8 cellular contexts compared by ENCODE assay signal in the genomic region with DNA sequence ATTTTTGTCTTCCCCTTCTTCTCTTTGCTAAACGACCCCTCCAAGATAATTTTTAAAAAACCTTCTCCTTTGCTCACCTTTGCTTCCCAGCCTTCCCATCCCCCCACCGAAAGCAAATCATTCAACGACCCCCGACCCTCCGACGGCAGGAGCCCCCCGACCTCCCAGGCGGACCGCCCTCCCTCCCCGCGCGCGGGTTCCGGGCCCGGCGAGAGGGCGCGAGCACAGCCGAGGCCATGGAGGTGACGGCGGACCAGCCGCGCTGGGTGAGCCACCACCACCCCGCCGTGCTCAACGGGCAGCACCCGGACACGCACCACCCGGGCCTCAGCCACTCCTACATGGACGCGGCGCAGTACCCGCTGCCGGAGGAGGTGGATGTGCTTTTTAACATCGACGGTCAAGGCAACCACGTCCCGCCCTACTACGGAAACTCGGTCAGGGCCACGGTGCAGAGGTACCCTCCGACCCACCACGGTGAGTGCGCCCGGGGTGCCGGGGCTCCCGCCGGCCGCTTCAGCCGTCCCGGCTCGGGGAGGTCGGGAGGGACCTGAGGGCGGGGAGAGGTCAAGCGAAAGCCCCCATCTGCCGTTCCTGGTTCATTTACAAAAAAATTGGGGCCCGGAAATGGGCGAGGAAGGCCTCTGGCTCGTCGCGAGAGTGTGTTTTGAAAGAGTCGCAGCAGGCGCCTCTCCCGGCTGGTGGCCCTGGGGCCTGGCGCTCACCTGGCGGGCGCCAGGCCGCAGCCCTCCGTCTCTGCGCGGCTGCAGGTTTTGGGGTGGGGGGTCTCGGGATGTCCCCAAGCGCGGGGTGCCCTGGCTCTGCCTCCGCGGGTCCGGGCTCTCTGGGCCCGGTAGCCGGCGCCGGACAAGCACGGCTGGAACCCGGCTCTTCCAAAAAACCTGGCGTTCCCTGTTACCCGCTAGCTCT. TPM values are rescaled to one million over a fixed set of nuclear protein-coding genes. Genes with fewer than 3 reads are reported as not detected.
DNase-seq lines count a peak whose midpoint lies in the region; ATAC-seq and TF ChIP-seq lines count a peak whose summit lies in the region.

No MANE protein-coding gene starts in this region.

- peaks cover 14% of the 10 kb centered on the region for H3K27me3 ChIP-seq in lung (ENCODE audit: control insufficient read depth, insufficient read depth)

- POLR2A ChIA-PET in activated CD4-positive, alpha-beta T cell treated with anti-CD3 and anti-CD28 coated beads, Interleukin-2, amount 10 ng/mL, durations not matched to agents 7 days and 5 days (lab: Charles Lee), result no interaction called here

- H3K9me3 ChIP-seq in lung (ENCODE audit: control insufficient read depth in 2 of 2, insufficient read depth in 1 of 2, low read length in 1 of 2), result peaks cover 0 to 6% of the 10 kb centered on the region in 2 donors

- WGBS in lung, 2 donors, result 4 to 8% methylated on average over 77 to 85 of the region's 85 CpGs

- peak; percentile 57 for DNase-seq in activated CD4-positive, alpha-beta T cell treated with anti-CD3 and anti-CD28 coated beads, Interleukin-2, amount 10 ng/mL, durations not matched to agents 7 days and 5 days
- no peak for DNase-seq in activated CD4-positive, alpha-beta T cell treated with anti-CD3 and anti-CD28 coated beads, Interleukin-2, amount 50 U/mL, for 1 hour
- DNase-seq in astrocyte of the spinal cord (ENCODE audit: low read depth, low spot score) (no peak), lung (ENCODE audit: low spot score) (no peak), type B pancreatic cell (ENCODE audit: extremely low spot score, unreplicated experiment) (no peak), foreskin fibroblast (no peak)

- H3K4me1 Mint-ChIP-seq in activated CD4-positive, alpha-beta T cell treated with anti-CD3 and anti-CD28 coated beads, Interleukin-2, amount 10 ng/mL, durations not matched to agents 7 days and 5 days, result peaks cover 47% of the 10 kb centered on the region
- H3K4me1 Mint-ChIP-seq in type B pancreatic cell (ENCODE audit: unreplicated experiment), result peaks cover 37% of the 10 kb centered on the region

- peak overlapping the region; percentile 99 for H3K27ac Mint-ChIP-seq in activated CD4-positive, alpha-beta T cell treated with anti-CD3 and anti-CD28 coated beads, Interleukin-2, amount 10 ng/mL, durations not matched to agents 7 days and 5 days
- peak overlapping the region; percentile 65 for H3K27ac Mint-ChIP-seq in type B pancreatic cell

- CTCF ChIA-PET in activated CD4-positive, alpha-beta T cell treated with anti-CD3 and anti-CD28 coated beads, Interleukin-2, amount 10 ng/mL, durations not matched to agents 7 days and 5 days (lab: Charles Lee), result interaction anchor here (1.4 kb wide), 1 partner anchor 12 kb away, joined by 3 read pairs; no protein-coding TSS in a partner anchor

- H3K27ac ChIP-seq in lung (ENCODE audit: low read depth in 1 of 2, low read length in 1 of 2), result peak overlapping the region in 1 of 2 donors; percentile 91

- no peaks in the 10 kb centered on the region for H3K9me3 Mint-ChIP-seq in activated CD4-positive, alpha-beta T cell treated with anti-CD3 and anti-CD28 coated beads, Interleukin-2, amount 10 ng/mL, durations not matched to agents 7 days and 5 days
- no peaks in the 10 kb centered on the region for H3K9me3 Mint-ChIP-seq in type B pancreatic cell

- peaks cover 16% of the 10 kb centered on the region for H3K27me3 Mint-ChIP-seq in activated CD4-positive, alpha-beta T cell treated with anti-CD3 and anti-CD28 coated beads, Interleukin-2, amount 10 ng/mL, durations not matched to agents 7 days and 5 days
- peaks cover 74% of the 10 kb centered on the region for H3K27me3 Mint-ChIP-seq in type B pancreatic cell

- peaks cover 54% of the 10 kb centered on the region for H3K36me3 Mint-ChIP-seq in activated CD4-positive, alpha-beta T cell treated with anti-CD3 and anti-CD28 coated beads, Interleukin-2, amount 10 ng/mL, durations not matched to agents 7 days and 5 days (ENCODE audit: low read depth)
- H3K36me3 Mint-ChIP-seq in type B pancreatic cell, result peaks cover 33% of the 10 kb centered on the region

- peak overlapping the region; percentile 97 for H3K4me3 Mint-ChIP-seq in activated CD4-positive, alpha-beta T cell treated with anti-CD3 and anti-CD28 coated beads, Interleukin-2, amount 10 ng/mL, durations not matched to agents 7 days and 5 days
- H3K4me3 Mint-ChIP-seq in type B pancreatic cell, result peak overlapping the region; percentile 88

- ATAC-seq in lung (ENCODE audit: insufficient read depth, low FRiP score) (no peak), GM19467 (IDR thresholded peaks at IDR 0.05; ENCODE audit: unreplicated experiment) (no peak), HG03095 (IDR thresholded peaks at IDR 0.05; ENCODE audit: unreplicated experiment) (no peak)

- no peak for TF ChIP-seq CTCF in astrocyte of the spinal cord (IDR thresholded peaks at IDR 0.05; ENCODE audit: low read depth, low read length)
- TF ChIP-seq CTCF in lung (IDR thresholded peaks at IDR 0.05; ENCODE audit: control extremely low read depth, extremely low read depth), result no peak
- no peak for TF ChIP-seq CTCF in type B pancreatic cell (conservative IDR thresholded peaks at IDR 0.05)
- no peak for TF ChIP-seq CTCF in foreskin fibroblast (IDR thresholded peaks at IDR 0.05; ENCODE audit: low read depth, low read length)

- H3K4me3 ChIP-seq in astrocyte of the spinal cord (ENCODE audit: low read depth, low read length) (peak overlapping the region; percentile 45), lung (peak overlapping the region; percentile 68), foreskin fibroblast (ENCODE audit: low read depth in 1 of 2, low read length in 2 of 2) (peak overlapping the region in 1 of 2 donors; percentile 35)

- peaks cover 0 to 20% of the 10 kb centered on the region in 2 donors for H3K4me1 ChIP-seq in lung (ENCODE audit: control insufficient read depth in 2 of 2, insufficient read depth in 2 of 2, low read length in 2 of 2)

- H3K36me3 ChIP-seq in lung (ENCODE audit: control insufficient read depth in 2 of 2, insufficient read depth in 2 of 2, low read length in 2 of 2), result no peaks in the 10 kb centered on the region

- in situ Hi-C loops in astrocyte of the spinal cord (cut with HindIII; ENCODE audit: low sequenced_read_pairs), result no loop called here

RNA-seq across cellular contexts. Expression of a gene that starts 1.2 kb away (rescaled TPM):
- total RNA-seq in activated CD4-positive, alpha-beta T cell treated with anti-CD3 and anti-CD28 coated beads, Interleukin-2, amount 10 ng/mL, durations not matched to agents 7 days and 5 days, result 10 to 100 TPM; 48.1 to 52.0 TPM
- total RNA-seq in lung (1 to 10 TPM in 1 of 2 donors, under 1 TPM in 1; 0.94 to 3.4 TPM), type B pancreatic cell (ENCODE audit: low replicate concordance) (18.5 and 71.4 TPM in 2 replicates)
- polyA plus RNA-seq in lung, result 1 to 10 TPM; 1.6 to 1.9 TPM
